Comparison of ENCODE assay signal across 13 cellular contexts in the genomic region with DNA sequence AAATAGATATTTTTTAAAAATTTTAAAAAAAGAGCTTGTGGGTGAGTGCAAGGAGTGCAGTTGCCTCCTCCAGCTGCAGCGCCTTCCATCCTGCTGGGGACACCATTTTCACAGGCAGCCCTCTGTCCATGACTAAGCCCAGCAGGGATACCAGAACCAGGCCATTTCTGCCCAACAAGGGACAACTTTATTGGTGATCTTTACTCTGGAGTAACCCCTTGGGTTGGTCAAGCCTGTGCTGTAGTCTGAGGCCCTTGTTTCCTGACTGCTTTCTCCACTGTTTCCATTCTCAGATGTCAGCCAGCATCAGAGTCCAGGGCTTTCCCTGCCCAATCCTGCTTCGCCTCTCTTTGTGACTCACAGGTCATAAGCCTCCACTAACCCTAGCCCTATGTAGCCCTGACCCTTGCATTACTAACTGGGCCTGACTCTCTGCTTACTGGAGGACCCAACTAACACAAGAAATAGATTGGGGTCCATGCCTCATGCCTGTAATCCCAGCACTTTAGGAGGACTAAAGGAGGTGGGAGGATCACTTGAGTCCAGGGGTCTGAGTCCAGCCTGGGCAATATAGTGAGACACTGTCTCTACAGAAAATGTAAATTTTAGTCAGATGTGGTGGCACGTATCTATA. TPM values are rescaled to one million over a fixed set of nuclear protein-coding genes. Genes with fewer than 3 reads are reported as not detected.
A peak's percentile ranks its signal among the peaks of the same experiment; 100 is the strongest.
DNase-seq lines count a peak whose midpoint lies in the region; ATAC-seq and TF ChIP-seq lines count a peak whose summit lies in the region.
"Had no signal": no experiment of that assay in that cellular context is flagged by ENCODE, and none has a peak within 500 bp of the region (broad histone marks: within the 10 kb centered on the region; RNA-seq: fewer than 3 reads in every experiment).

No MANE protein-coding gene starts in this region.

- H3K27me3 ChIP-seq in left lung (no peaks in the 10 kb centered on the region), transverse colon (no peaks in the 10 kb centered on the region)
- H3K27me3 ChIP-seq: uterus had no signal

- H3K9me3 ChIP-seq in left lung: no peaks in the 10 kb centered on the region
- H3K9me3 ChIP-seq in transverse colon: no peaks in the 10 kb centered on the region
- H3K9me3 ChIP-seq: uterus had no signal

- H3K27ac Mint-ChIP-seq in activated T-cell treated with anti-CD3 and anti-CD28 coated beads, Interleukin-2, amount 50 U/mL, for 72 hours: peak overlapping the region; percentile 53
- peak overlapping the region; percentile 95 for H3K27ac Mint-ChIP-seq in activated CD4-positive, alpha-beta memory T cell treated with anti-CD3 and anti-CD28 coated beads, Interleukin-2, amount 10 ng/mL, durations not matched to agents 7 days and 5 days
- H3K27ac Mint-ChIP-seq: nephron had no signal

- H3K36me3 ChIP-seq in left lung: no peaks in the 10 kb centered on the region
- H3K36me3 ChIP-seq in transverse colon: no peaks in the 10 kb centered on the region
- H3K36me3 ChIP-seq: uterus had no signal

- peak overlapping the region; percentile 38 to 52 for H3K4me3 Mint-ChIP-seq in activated T-cell treated with anti-CD3 and anti-CD28 coated beads, Interleukin-2, amount 50 U/mL, for 72 hours
- H3K4me3 Mint-ChIP-seq in activated CD4-positive, alpha-beta memory T cell treated with anti-CD3 and anti-CD28 coated beads, Interleukin-2, amount 10 ng/mL, durations not matched to agents 7 days and 5 days: peak overlapping the region; percentile 35
- H3K4me3 Mint-ChIP-seq: nephron had no signal

- TF ChIP-seq EP300 in transverse colon (IDR thresholded peaks at IDR 0.05; ENCODE audit: low read depth): no peak

- H3K4me1 Mint-ChIP-seq in activated T-cell treated with anti-CD3 and anti-CD28 coated beads, Interleukin-2, amount 50 U/mL, for 72 hours (ENCODE audit: low read depth): peaks cover 33% of the 10 kb centered on the region
- peaks cover 37% of the 10 kb centered on the region for H3K4me1 Mint-ChIP-seq in activated CD4-positive, alpha-beta memory T cell treated with anti-CD3 and anti-CD28 coated beads, Interleukin-2, amount 10 ng/mL, durations not matched to agents 7 days and 5 days

- no peaks in the 10 kb centered on the region for H3K27me3 Mint-ChIP-seq in activated T-cell treated with anti-CD3 and anti-CD28 coated beads, Interleukin-2, amount 50 U/mL, for 72 hours (ENCODE audit: low read depth)
- H3K27me3 Mint-ChIP-seq in activated CD4-positive, alpha-beta memory T cell treated with anti-CD3 and anti-CD28 coated beads, Interleukin-2, amount 10 ng/mL, durations not matched to agents 7 days and 5 days: no peaks in the 10 kb centered on the region

- H3K4me1 ChIP-seq in left lung (peaks cover 15 to 50% of the 10 kb centered on the region in 2 donors), transverse colon (peaks cover 0 to 15% (median 12%) of the 10 kb centered on the region in 4 donors)

- no peak for DNase-seq in activated T-cell treated with anti-CD3 and anti-CD28 coated beads, Interleukin-2, amount 50 U/mL, for 72 hours
- DNase-seq in activated T-cell treated with anti-CD3 and anti-CD28 coated beads, Interleukin-2, amount 50 U/mL, for 48 hours: no peak
- DNase-seq in activated CD4-positive, alpha-beta memory T cell treated with anti-CD3 and anti-CD28 coated beads, Interleukin-2, amount 10 ng/mL, durations not matched to agents 7 days and 5 days: no peak
- DNase-seq in left lung: no peak
- DNase-seq in transverse colon: no peak
- no peak for DNase-seq in C1 segment of cervical spinal cord (lab: John Stamatoyannopoulos, UW)
- no peak for DNase-seq in NCI-H748 (lab: John Stamatoyannopoulos, UW; ENCODE audit: unreplicated experiment)
- no peak for DNase-seq in hepatic stellate cell (ENCODE audit: low spot score)
- DNase-seq: activated CD4-positive, alpha-beta T cell treated with anti-CD3 and anti-CD28 coated beads for 1 hour; NCI-H2029 treated with DMSO at 0.1 percent for 48 hours; uterus had no signal

- ATAC-seq in activated T-cell treated with anti-CD3 and anti-CD28 coated beads, Interleukin-2, amount 50 U/mL, for 72 hours (replicated peaks in 1 of 2): no peak
- ATAC-seq in left lung: no peak

- H3K36me3 Mint-ChIP-seq in activated T-cell treated with anti-CD3 and anti-CD28 coated beads, Interleukin-2, amount 50 U/mL, for 72 hours (ENCODE audit: insufficient read depth in 2 of 2): peaks cover 0 to 2% of the 10 kb centered on the region in 2 donors
- H3K36me3 Mint-ChIP-seq in activated CD4-positive, alpha-beta memory T cell treated with anti-CD3 and anti-CD28 coated beads, Interleukin-2, amount 10 ng/mL, durations not matched to agents 7 days and 5 days (ENCODE audit: low read depth): no peaks in the 10 kb centered on the region

- TF ChIP-seq POLR2A in transverse colon (IDR thresholded peaks at IDR 0.05): no peak

- in situ Hi-C loops in transverse colon (cut with MboI; ENCODE audit: low pct_ligation_motif_present in 1 of 4, low pct_unique_long_range_greater_than_20kb in 1 of 4, low sequenced_read_pairs in 3 of 4): no loop called here

- POLR2A ChIA-PET in activated CD4-positive, alpha-beta memory T cell treated with anti-CD3 and anti-CD28 coated beads, Interleukin-2, amount 10 ng/mL, durations not matched to agents 7 days and 5 days (lab: Charles Lee): interaction anchor here (0.7 to 5.6 kb wide), 10 partner anchors 9 to 216 kb away, joined by 3 to 58 read pairs (median 8); partner anchors contain the start of genes KMT5A, MPHOSPH9, MTRFR and RILPL2

- TF ChIP-seq CTCF in left lung (IDR thresholded peaks at IDR 0.05): no peak
- TF ChIP-seq CTCF in transverse colon (IDR thresholded peaks at IDR 0.05): no peak

- H3K4me3 ChIP-seq in left lung (peak overlapping the region in 1 of 2 donors; percentile 30), transverse colon (no peak overlapping the region)
- H3K4me3 ChIP-seq: smooth muscle cell, uterus had no signal

- WGBS in transverse colon (ENCODE audit: low coverage in 1 of 2), 2 donors: 71 to 86% methylated on average over 1 to 3 of the region's 3 CpGs

- H3K27ac ChIP-seq in left lung (peak overlapping the region; percentile 76 to 88), transverse colon (peak overlapping the region; percentile 1 to 46 (median 32))
- H3K27ac ChIP-seq: uterus had no signal

- CTCF ChIA-PET in activated CD4-positive, alpha-beta memory T cell treated with anti-CD3 and anti-CD28 coated beads, Interleukin-2, amount 10 ng/mL, durations not matched to agents 7 days and 5 days (lab: Charles Lee): interaction anchor here (0.8 to 2.2 kb wide), 8 partner anchors 9 to 133 kb away, joined by 3 to 9 read pairs (median 4); partner anchors contain the start of genes KMT5A, RILPL2, SBNO1 and SNRNP35

- intact Hi-C loops in left lung (cut with DNase I): no loop called here
- intact Hi-C loops in transverse colon (cut with DNase I; ENCODE audit: low total_unique reads): no loop called here

- H3K9me3 Mint-ChIP-seq in activated T-cell treated with anti-CD3 and anti-CD28 coated beads, Interleukin-2, amount 50 U/mL, for 72 hours: no peaks in the 10 kb centered on the region
- H3K9me3 Mint-ChIP-seq in activated CD4-positive, alpha-beta memory T cell treated with anti-CD3 and anti-CD28 coated beads, Interleukin-2, amount 10 ng/mL, durations not matched to agents 7 days and 5 days: no peaks in the 10 kb centered on the region
- H3K9me3 Mint-ChIP-seq: nephron had no signal

RNA-seq across cellular contexts. Expression of gene SNRNP35, which starts 8.7 kb away (rescaled TPM):
- 10 to 100 TPM; 38.2 to 42.3 TPM for total RNA-seq in activated T-cell treated with anti-CD3 and anti-CD28 coated beads, Interleukin-2, amount 50 U/mL, for 72 hours
- 10 to 100 TPM; 29.7 to 35.0 TPM for total RNA-seq in activated CD4-positive, alpha-beta memory T cell treated with anti-CD3 and anti-CD28 coated beads, Interleukin-2, amount 10 ng/mL, durations not matched to agents 7 days and 5 days
- 10 to 100 TPM; 22.6 to 24.5 TPM for total RNA-seq in left lung
- 10 to 100 TPM in 3 of 4 donors, 1 to 10 TPM in 1; 8.6 to 30.0 (median 25.7) TPM for total RNA-seq in transverse colon

RNA-seq across cellular contexts. Expression of gene RILPL2, which starts 12.7 kb away (rescaled TPM):
- 10 to 100 TPM; 13.6 to 13.9 TPM for total RNA-seq in activated T-cell treated with anti-CD3 and anti-CD28 coated beads, Interleukin-2, amount 50 U/mL, for 72 hours
- 1 to 10 TPM; 8.9 to 9.0 TPM for total RNA-seq in activated CD4-positive, alpha-beta memory T cell treated with anti-CD3 and anti-CD28 coated beads, Interleukin-2, amount 10 ng/mL, durations not matched to agents 7 days and 5 days
- total RNA-seq in left lung (10 to 100 TPM in 1 of 2 donors, 1 to 10 TPM in 1; 8.9 to 14.0 TPM), transverse colon (1 to 10 TPM in 3 of 4 donors, under 1 TPM in 1; 0.60 to 2.7 (median 1.4) TPM)
